Comparison of ENCODE assay signal across 8 cellular contexts in the genomic region with DNA sequence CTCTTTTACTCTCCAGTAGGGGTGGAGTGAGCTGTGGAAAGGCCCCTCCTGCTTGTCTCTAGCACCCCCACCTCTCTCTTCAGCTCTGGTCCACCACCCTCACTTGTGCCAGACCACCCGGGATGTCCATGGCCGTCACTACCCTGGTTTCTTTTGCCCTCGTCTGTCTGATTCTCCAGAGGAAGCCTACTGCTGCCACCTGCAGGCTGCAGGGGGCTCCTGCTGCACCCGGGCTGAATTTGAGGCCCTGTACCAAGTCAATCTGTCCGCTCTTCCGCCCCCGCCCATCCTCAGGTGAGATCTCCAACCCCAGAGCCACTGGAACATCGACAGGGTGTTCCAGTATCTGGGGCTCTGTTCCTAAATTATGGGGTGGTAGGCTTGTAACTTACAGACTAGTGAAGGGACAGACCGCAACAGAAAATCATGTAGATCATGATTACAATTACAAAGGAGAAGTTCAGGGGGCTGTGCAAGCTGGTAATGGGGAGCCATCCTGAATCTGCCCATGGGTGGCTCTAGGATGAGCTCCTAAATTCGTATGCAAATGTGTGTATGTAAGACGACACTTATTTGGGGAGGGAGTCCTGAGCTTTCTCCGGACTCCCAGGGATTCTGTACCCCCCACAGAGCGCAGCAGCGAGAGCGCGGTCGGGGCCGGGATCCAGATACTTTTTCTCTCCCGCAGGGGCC. TPM values are rescaled to one million over a fixed set of nuclear protein-coding genes. Genes with fewer than 3 reads are reported as not detected.
DNase-seq lines count a peak whose midpoint lies in the region; ATAC-seq and TF ChIP-seq lines count a peak whose summit lies in the region.

No MANE protein-coding gene starts in this region.

- peak overlapping the region; percentile 88 to 99 (median 95) for H3K4me3 Mint-ChIP-seq in brain

- H3K27me3 Mint-ChIP-seq in brain = peaks cover 8% of the 10 kb centered on the region

- H3K4me2 ChIP-seq in skeletal muscle satellite cell (ENCODE audit: low read length) = peak overlapping the region; percentile 97

- H3K4me3 ChIP-seq in GM12875 (ENCODE audit: low read depth, low read length) (peak overlapping the region; percentile 84), iPS-18a (ENCODE audit: low read length) (peak overlapping the region; percentile 73), skeletal muscle satellite cell (ENCODE audit: low read length) (peak overlapping the region; percentile 90)

- DNase-seq in NCI-H2107 treated with DMSO at 0.1 percent for 48 hours (lab: John Stamatoyannopoulos, UW; ENCODE audit: unreplicated experiment) = peak; percentile 71
- DNase-seq in UCSD-AML1 (lab: John Stamatoyannopoulos, UW; ENCODE audit: unreplicated experiment) = peak; percentile 78

- H3K9me3 ChIP-seq in iPS-18a (ENCODE audit: control insufficient read depth, low read depth, low read length) = no peaks in the 10 kb centered on the region
- H3K9me3 ChIP-seq in skeletal muscle satellite cell (replicated peaks; ENCODE audit: low read length) = no peaks in the 10 kb centered on the region

- H3K27me3 ChIP-seq in iPS-18a (ENCODE audit: control insufficient read depth, insufficient read depth, low read length) = peaks cover 14% of the 10 kb centered on the region
- no peaks in the 10 kb centered on the region for H3K27me3 ChIP-seq in skeletal muscle satellite cell (ENCODE audit: control insufficient read depth, insufficient read depth, low read length)

- H3K27ac ChIP-seq in iPS-18a (ENCODE audit: low read length) = no peak overlapping the region

- H3K36me3 Mint-ChIP-seq in brain = peaks cover 17% of the 10 kb centered on the region

- H3K9me3 Mint-ChIP-seq in brain = peaks cover 0 to 2% (median 0%) of the 10 kb centered on the region in 5 experiments

- peak overlapping the region; percentile 34 to 97 (median 95) for H3K27ac Mint-ChIP-seq in brain

- ATAC-seq in HG03095 (IDR thresholded peaks at IDR 0.05; ENCODE audit: unreplicated experiment) (peak; percentile 38), HG02970 (IDR thresholded peaks at IDR 0.05; ENCODE audit: low FRiP score, unreplicated experiment) (no peak)

- H3K4me1 ChIP-seq in iPS-18a (ENCODE audit: control insufficient read depth, low read depth, low read length) (peaks cover 11% of the 10 kb centered on the region), skeletal muscle satellite cell (ENCODE audit: control insufficient read depth, insufficient read depth, low read length) (peaks cover 47% of the 10 kb centered on the region)

- TF ChIP-seq CTCF in GM12875 (IDR thresholded peaks at IDR 0.05; ENCODE audit: borderline replicate concordance, insufficient read depth, low read depth, low read length) = peak; percentile 94
- peak; percentile 77 to 78 for TF ChIP-seq CTCF in brain (conservative IDR thresholded peaks at IDR 0.05)

- peaks cover 51% of the 10 kb centered on the region for H3K4me1 Mint-ChIP-seq in brain

- H3K9ac ChIP-seq in iPS-18a (ENCODE audit: low read length) (no peak overlapping the region), skeletal muscle satellite cell (ENCODE audit: low read depth, low read length) (peak overlapping the region; percentile 94)

- peaks cover 2% of the 10 kb centered on the region for H3K36me3 ChIP-seq in iPS-18a (ENCODE audit: control insufficient read depth, low read depth, low read length)
- H3K36me3 ChIP-seq in skeletal muscle satellite cell (ENCODE audit: insufficient read depth, low read length) = peaks cover 14% of the 10 kb centered on the region

RNA-seq across cellular contexts. Expression of a gene that starts 0.7 kb away (rescaled TPM):
- polyA plus RNA-seq in brain (ENCODE audit: insufficient read depth, low read depth, low replicate concordance) = 85.1 TPM
- total RNA-seq in skeletal muscle satellite cell (2012; rRNA removed) = 55.3 and 57.0 TPM in 2 replicates

RNA-seq across cellular contexts. Expression of a gene that starts 2.1 kb away (rescaled TPM):
- polyA plus RNA-seq in brain (ENCODE audit: insufficient read depth, low read depth, low replicate concordance) = 19.8 TPM
- 14.2 and 15.2 TPM in 2 replicates for total RNA-seq in skeletal muscle satellite cell (2012; rRNA removed)

RNA-seq across cellular contexts. Expression of a gene that starts 20.3 kb away (rescaled TPM):
- polyA plus RNA-seq in brain (ENCODE audit: insufficient read depth, low read depth, low replicate concordance) = 13.5 TPM
- 12.9 and 13.5 TPM in 2 replicates for total RNA-seq in skeletal muscle satellite cell (2012; rRNA removed)

RNA-seq across cellular contexts. Expression of a gene that starts 31.3 kb away (rescaled TPM):
- polyA plus RNA-seq in brain (ENCODE audit: insufficient read depth, low read depth, low replicate concordance) = 58.2 TPM
- 3.8 and 6.8 TPM in 2 replicates for total RNA-seq in skeletal muscle satellite cell (2012; rRNA removed)

RNA-seq across cellular contexts. Expression of a gene that starts 50.1 kb away (rescaled TPM):
- polyA plus RNA-seq in brain (ENCODE audit: insufficient read depth, low read depth, low replicate concordance) = 4.1 TPM
- 10.7 and 18.8 TPM in 2 replicates for total RNA-seq in skeletal muscle satellite cell (2012; rRNA removed)
